ENCODE assay signal across 8 cellular contexts in genomic region chr10:80458263-80458625, GRCh38. TPM values are rescaled to one million over a fixed set of nuclear protein-coding genes. Genes with fewer than 3 reads are reported as not detected.
DNase-seq lines count a peak whose midpoint lies in the region; ATAC-seq and TF ChIP-seq lines count a peak whose summit lies in the region.

No MANE protein-coding gene starts in this region.

- peaks cover 22% of the 10 kb centered on the region for H3K36me3 Mint-ChIP-seq in activated CD4-positive, alpha-beta T cell treated with anti-CD3 and anti-CD28 coated beads, Interleukin-2, amount 10 ng/mL, durations not matched to agents 24 days and 14 days (ENCODE audit: low read depth)
- peaks cover 28% of the 10 kb centered on the region for H3K36me3 Mint-ChIP-seq in activated T-helper 2 cell treated with anti-CD3 and anti-CD28 coated beads, Interferon-gamma antibody, Interleukin-2, Interleukin-4, amounts not matched to agents 10 μg/mL and 5 μg/mL and 100 μg/mL, durations not matched to agents 14 hours and 24 hours and 36 hours (ENCODE audit: low read depth)

- peaks cover 75 to 85% of the 10 kb centered on the region in 2 donors for H3K4me1 ChIP-seq in left lung

- intact Hi-C loops in activated CD4-positive, alpha-beta T cell treated with anti-CD3 and anti-CD28 coated beads, Interleukin-2, amount 10 ng/mL, durations not matched to agents 24 days and 14 days (cut with micrococcal nuclease): no loop called here
- intact Hi-C loops in activated T-helper 2 cell treated with anti-CD3 and anti-CD28 coated beads, Interferon-gamma antibody, Interleukin-2, Interleukin-4, amounts not matched to agents 10 μg/mL and 5 μg/mL and 100 μg/mL, durations not matched to agents 14 hours and 24 hours and 36 hours (cut with micrococcal nuclease): loop anchor here (2.0 kb wide), 2 partner anchors 15 to 41 kb away; no protein-coding TSS in a partner anchor
- intact Hi-C loops in left lung (cut with DNase I): loop anchor here in 1 of 2 donors (5.0 kb wide), 1 partner anchor 34 kb away; no protein-coding TSS in a partner anchor

- ATAC-seq in left lung: no peak
- ATAC-seq in stimulated activated naive CD8-positive, alpha-beta T cell treated with anti-CD3 and anti-CD28 coated beads, Interleukin-15, amount 100 ng/mL, for 72 hours: no peak

- no peaks in the 10 kb centered on the region for H3K9me3 Mint-ChIP-seq in activated CD4-positive, alpha-beta T cell treated with anti-CD3 and anti-CD28 coated beads, Interleukin-2, amount 10 ng/mL, durations not matched to agents 24 days and 14 days
- H3K9me3 Mint-ChIP-seq in activated T-helper 2 cell treated with anti-CD3 and anti-CD28 coated beads, Interferon-gamma antibody, Interleukin-2, Interleukin-4, amounts not matched to agents 10 μg/mL and 5 μg/mL and 100 μg/mL, durations not matched to agents 14 hours and 24 hours and 36 hours: no peaks in the 10 kb centered on the region
- no peaks in the 10 kb centered on the region for H3K9me3 Mint-ChIP-seq in stimulated activated naive CD8-positive, alpha-beta T cell treated with anti-CD3 and anti-CD28 coated beads, Interleukin-15, amount 100 ng/mL, for 72 hours

- peak overlapping the region; percentile 98 for H3K4me3 Mint-ChIP-seq in activated CD4-positive, alpha-beta T cell treated with anti-CD3 and anti-CD28 coated beads, Interleukin-2, amount 10 ng/mL, durations not matched to agents 24 days and 14 days
- H3K4me3 Mint-ChIP-seq in activated T-helper 2 cell treated with anti-CD3 and anti-CD28 coated beads, Interferon-gamma antibody, Interleukin-2, Interleukin-4, amounts not matched to agents 10 μg/mL and 5 μg/mL and 100 μg/mL, durations not matched to agents 14 hours and 24 hours and 36 hours (ENCODE audit: low read depth): peak overlapping the region; percentile 58
- peak overlapping the region; percentile 71 to 81 for H3K4me3 Mint-ChIP-seq in stimulated activated naive CD8-positive, alpha-beta T cell treated with anti-CD3 and anti-CD28 coated beads, Interleukin-15, amount 100 ng/mL, for 72 hours

- no peaks in the 10 kb centered on the region for H3K9me3 ChIP-seq in left lung

- no peaks in the 10 kb centered on the region for H3K36me3 ChIP-seq in left lung

- H3K4me3 ChIP-seq in left lung: peak overlapping the region in 1 of 2 donors; percentile 95

- no peaks in the 10 kb centered on the region for H3K27me3 ChIP-seq in left lung

- DNase-seq in activated CD4-positive, alpha-beta T cell treated with anti-CD3 and anti-CD28 coated beads, Interleukin-2, amount 10 ng/mL, durations not matched to agents 24 days and 14 days: peak; percentile 61
- DNase-seq in activated CD4-positive, alpha-beta T cell treated with anti-CD3 and anti-CD28 coated beads for 4 hours: no peak
- no peak for DNase-seq in activated T-helper 2 cell treated with anti-CD3 and anti-CD28 coated beads, Interferon-gamma antibody, Interleukin-2, Interleukin-4, amounts not matched to agents 10 μg/mL and 5 μg/mL and 100 μg/mL, durations not matched to agents 14 hours and 24 hours and 36 hours (ENCODE audit: low spot score)
- DNase-seq in left lung (no peak), NCI-H446 treated with DMSO at 0.1 percent for 48 hours (lab: John Stamatoyannopoulos, UW) (no peak), GM03348 (ENCODE audit: low spot score) (no peak), HPDE6-E6E7 (ENCODE audit: extremely low spot score) (no peak)
- DNase-seq in stimulated activated naive CD8-positive, alpha-beta T cell treated with anti-CD3 and anti-CD28 coated beads, Interleukin-15, amount 100 ng/mL, for 72 hours: no peak

- no peaks in the 10 kb centered on the region for H3K27me3 Mint-ChIP-seq in activated CD4-positive, alpha-beta T cell treated with anti-CD3 and anti-CD28 coated beads, Interleukin-2, amount 10 ng/mL, durations not matched to agents 24 days and 14 days
- H3K27me3 Mint-ChIP-seq in activated T-helper 2 cell treated with anti-CD3 and anti-CD28 coated beads, Interferon-gamma antibody, Interleukin-2, Interleukin-4, amounts not matched to agents 10 μg/mL and 5 μg/mL and 100 μg/mL, durations not matched to agents 14 hours and 24 hours and 36 hours (ENCODE audit: low read depth): no peaks in the 10 kb centered on the region
- H3K27me3 Mint-ChIP-seq in stimulated activated naive CD8-positive, alpha-beta T cell treated with anti-CD3 and anti-CD28 coated beads, Interleukin-15, amount 100 ng/mL, for 72 hours: no peaks in the 10 kb centered on the region

- peak overlapping the region; percentile 88 for H3K27ac Mint-ChIP-seq in activated CD4-positive, alpha-beta T cell treated with anti-CD3 and anti-CD28 coated beads, Interleukin-2, amount 10 ng/mL, durations not matched to agents 24 days and 14 days
- peak overlapping the region; percentile 80 for H3K27ac Mint-ChIP-seq in activated T-helper 2 cell treated with anti-CD3 and anti-CD28 coated beads, Interferon-gamma antibody, Interleukin-2, Interleukin-4, amounts not matched to agents 10 μg/mL and 5 μg/mL and 100 μg/mL, durations not matched to agents 14 hours and 24 hours and 36 hours
- peak overlapping the region; percentile 78 to 88 for H3K27ac Mint-ChIP-seq in stimulated activated naive CD8-positive, alpha-beta T cell treated with anti-CD3 and anti-CD28 coated beads, Interleukin-15, amount 100 ng/mL, for 72 hours

- no peak for TF ChIP-seq CTCF in left lung (IDR thresholded peaks at IDR 0.05)

- H3K4me1 Mint-ChIP-seq in activated CD4-positive, alpha-beta T cell treated with anti-CD3 and anti-CD28 coated beads, Interleukin-2, amount 10 ng/mL, durations not matched to agents 24 days and 14 days: peaks cover 79% of the 10 kb centered on the region
- H3K4me1 Mint-ChIP-seq in activated T-helper 2 cell treated with anti-CD3 and anti-CD28 coated beads, Interferon-gamma antibody, Interleukin-2, Interleukin-4, amounts not matched to agents 10 μg/mL and 5 μg/mL and 100 μg/mL, durations not matched to agents 14 hours and 24 hours and 36 hours (ENCODE audit: low read depth): peaks cover 72% of the 10 kb centered on the region
- peaks cover 81% of the 10 kb centered on the region for H3K4me1 Mint-ChIP-seq in stimulated activated naive CD8-positive, alpha-beta T cell treated with anti-CD3 and anti-CD28 coated beads, Interleukin-15, amount 100 ng/mL, for 72 hours

- H3K27ac ChIP-seq in left lung: peak overlapping the region; percentile 77 to 98

RNA-seq across cellular contexts. Expression of gene TSPAN14, which starts 4.1 kb away (rescaled TPM):
- total RNA-seq in activated CD4-positive, alpha-beta T cell treated with anti-CD3 and anti-CD28 coated beads, Interleukin-2, amount 10 ng/mL, durations not matched to agents 24 days and 14 days: 57.8 and 61.7 TPM in 2 replicates
- 45.4 and 51.1 TPM in 2 replicates for total RNA-seq in activated T-helper 2 cell treated with anti-CD3 and anti-CD28 coated beads, Interferon-gamma antibody, Interleukin-2, Interleukin-4, amounts not matched to agents 10 μg/mL and 5 μg/mL and 100 μg/mL, durations not matched to agents 14 hours and 24 hours and 36 hours
- 100 to 1,000 TPM; 116 to 158 TPM for total RNA-seq in left lung

RNA-seq across cellular contexts. Expression of gene PRXL2A, which starts 49.9 kb away (rescaled TPM):
- 14.8 and 16.4 TPM in 2 replicates for total RNA-seq in activated CD4-positive, alpha-beta T cell treated with anti-CD3 and anti-CD28 coated beads, Interleukin-2, amount 10 ng/mL, durations not matched to agents 24 days and 14 days
- 18.4 and 19.6 TPM in 2 replicates for total RNA-seq in activated T-helper 2 cell treated with anti-CD3 and anti-CD28 coated beads, Interferon-gamma antibody, Interleukin-2, Interleukin-4, amounts not matched to agents 10 μg/mL and 5 μg/mL and 100 μg/mL, durations not matched to agents 14 hours and 24 hours and 36 hours
- total RNA-seq in left lung: 10 to 100 TPM; 46.2 to 50.1 TPM
